In genomic region chr2:120134263-120134662, GRCh38 we compare ENCODE assay signal across 9 cellular contexts.
DNase-seq lines count a peak whose midpoint lies in the region; ATAC-seq and TF ChIP-seq lines count a peak whose summit lies in the region.
"Had no signal": no experiment of that assay in that cellular context is flagged by ENCODE, and none has a peak within 500 bp of the region (broad histone marks: within the 10 kb centered on the region; RNA-seq: fewer than 3 reads in every experiment).

No MANE protein-coding gene starts in this region.

- H3K36me3 ChIP-seq in upper lobe of right lung, result peaks cover 4% of the 10 kb centered on the region

- no peaks in the 10 kb centered on the region for H3K9me3 ChIP-seq in upper lobe of right lung

- H3K4me3 ChIP-seq in fibroblast of villous mesenchyme (ENCODE audit: low read depth, low read length), result no peak overlapping the region
- no peak overlapping the region for H3K4me3 ChIP-seq in upper lobe of right lung

- no peak for TF ChIP-seq CTCF in fibroblast of villous mesenchyme (IDR thresholded peaks at IDR 0.05; ENCODE audit: insufficient read depth, low read depth, low read length)
- TF ChIP-seq CTCF in upper lobe of right lung (IDR thresholded peaks at IDR 0.05), result no peak

- peak; percentile 37; the same call in 2 of the 3 replicates for ATAC-seq in SK-N-SH treated with all-trans-retinoic acid at 6 μM for 48 hours
- peak; percentile 53 for ATAC-seq in upper lobe of right lung
- no peak for ATAC-seq in GM21786 (IDR thresholded peaks at IDR 0.05; ENCODE audit: unreplicated experiment)
- ATAC-seq: left ventricle myocardium superior had no signal

- intact Hi-C loops in upper lobe of right lung (cut with DNase I), result no loop called here

- DNase-seq in HCEC 1CT, result peak; percentile 96
- peak; percentile 57 for DNase-seq in fibroblast of villous mesenchyme (ENCODE audit: low read depth)
- no peak for DNase-seq in upper lobe of right lung
- DNase-seq in NCI-H526 treated with DMSO at 0.1 percent for 48 hours (lab: John Stamatoyannopoulos, UW), result no peak
- no peak for DNase-seq in GF-D8 (lab: John Stamatoyannopoulos, UW)
- DNase-seq: left ventricle myocardium superior, retina had no signal

- no peaks in the 10 kb centered on the region for H3K4me1 ChIP-seq in upper lobe of right lung

- H3K27ac ChIP-seq in upper lobe of right lung, result no peak overlapping the region

- no peaks in the 10 kb centered on the region for H3K27me3 ChIP-seq in upper lobe of right lung

TF ChIP-seq in SK-N-SH treated with all-trans-retinoic acid at 6 μM for 48 hours, 23 proteins besides CTCF, POLR2A, EP300 and RAD21:
- no peak for TF ChIP-seq ZC3H10 (CRISPR knock-in tag; IDR thresholded peaks at IDR 0.05)
- TF ChIP-seq CSRNP3 (CRISPR knock-in tag; IDR thresholded peaks at IDR 0.05), result no peak
- no peak for TF ChIP-seq ESRRG (CRISPR knock-in tag; IDR thresholded peaks at IDR 0.05)
- TF ChIP-seq OSR1 (CRISPR knock-in tag; IDR thresholded peaks at IDR 0.05), result no peak
- no peak for TF ChIP-seq ZFP30 (CRISPR knock-in tag; IDR thresholded peaks at IDR 0.05)
- no peak for TF ChIP-seq PPARA (CRISPR knock-in tag; IDR thresholded peaks at IDR 0.05; ENCODE audit: borderline replicate concordance)
- TF ChIP-seq TOX (CRISPR knock-in tag; IDR thresholded peaks at IDR 0.05; ENCODE audit: borderline replicate concordance), result no peak
- no peak for TF ChIP-seq POU6F1 (CRISPR knock-in tag; IDR thresholded peaks at IDR 0.05; ENCODE audit: borderline replicate concordance, low read depth)
- no peak for TF ChIP-seq ZFP3 (CRISPR knock-in tag; IDR thresholded peaks at IDR 0.05)
- TF ChIP-seq ZNF70 (CRISPR knock-in tag; IDR thresholded peaks at IDR 0.05), result no peak
- TF ChIP-seq CSDC2 (CRISPR knock-in tag; IDR thresholded peaks at IDR 0.05), result no peak
- no peak for TF ChIP-seq ZNF8 (CRISPR knock-in tag; IDR thresholded peaks at IDR 0.05)
- TF ChIP-seq RARB (CRISPR knock-in tag; IDR thresholded peaks at IDR 0.05), result no peak
- no peak for TF ChIP-seq BACH2 (CRISPR knock-in tag; IDR thresholded peaks at IDR 0.05; ENCODE audit: borderline replicate concordance)
- no peak for TF ChIP-seq TSHZ2 (CRISPR knock-in tag; IDR thresholded peaks at IDR 0.05)
- no peak for TF ChIP-seq GLIS3 (CRISPR knock-in tag; IDR thresholded peaks at IDR 0.05)
- no peak for TF ChIP-seq PATZ1 (CRISPR knock-in tag; IDR thresholded peaks at IDR 0.05; ENCODE audit: borderline replicate concordance)
- no peak for TF ChIP-seq ISL1 (CRISPR knock-in tag; IDR thresholded peaks at IDR 0.05)
- no peak for TF ChIP-seq SNAI2 (CRISPR knock-in tag; IDR thresholded peaks at IDR 0.05)
- no peak for TF ChIP-seq CREB5 (CRISPR knock-in tag; IDR thresholded peaks at IDR 0.05; ENCODE audit: low read depth)
TF ChIP-seq in SK-N-SH treated with all-trans-retinoic acid at 6 μM for 48 hours: peak in this region for 0.

Comparison
In these comparisons a context has a peak if more than half of its experiments do, and no peak if none do; other contexts are left out.
1. DNase-seq: peak in HCEC 1CT (single experiment) and fibroblast of villous mesenchyme (single experiment); none in upper lobe of right lung (single experiment), NCI-H526 treated with DMSO at 0.1 percent for 48 hours (single experiment) and GF-D8 (single experiment).